ENCODE assay signal across 27 cellular contexts in genomic region chr16:87675111-87675510, GRCh38.
DNase-seq lines count a peak whose midpoint lies in the region; ATAC-seq and TF ChIP-seq lines count a peak whose summit lies in the region.
"Had no signal": no experiment of that assay in that cellular context is flagged by ENCODE, and none has a peak within 500 bp of the region (broad histone marks: within the 10 kb centered on the region; RNA-seq: fewer than 3 reads in every experiment).

No MANE protein-coding gene starts in this region.

- H3K27me3 Mint-ChIP-seq in stimulated activated naive CD8-positive, alpha-beta T cell treated with anti-CD3 and anti-CD28 coated beads, Interleukin-15, amount 100 ng/mL, for 72 hours: peaks cover 6% of the 10 kb centered on the region
- H3K27me3 Mint-ChIP-seq in natural killer cell (ENCODE audit: low read depth in 2 of 2): no peaks in the 10 kb centered on the region
- H3K27me3 Mint-ChIP-seq: activated CD4-positive, alpha-beta T cell treated with anti-CD3 and anti-CD28 coated beads for 36 hours; activated naive CD8-positive, alpha-beta T cell treated with anti-CD3 and anti-CD28 coated beads for 36 hours; progenitor cell of endocrine pancreas had no signal

- no peak overlapping the region for H3K4me3 Mint-ChIP-seq in stimulated activated naive CD8-positive, alpha-beta T cell treated with anti-CD3 and anti-CD28 coated beads, Interleukin-15, amount 100 ng/mL, for 72 hours
- H3K4me3 Mint-ChIP-seq in natural killer cell: no peak overlapping the region
- H3K4me3 Mint-ChIP-seq: activated CD4-positive, alpha-beta T cell treated with anti-CD3 and anti-CD28 coated beads for 36 hours; activated naive CD8-positive, alpha-beta T cell treated with anti-CD3 and anti-CD28 coated beads for 36 hours; memory B cell had no signal

- no peaks in the 10 kb centered on the region for H3K36me3 Mint-ChIP-seq in natural killer cell
- H3K36me3 Mint-ChIP-seq: activated naive CD8-positive, alpha-beta T cell treated with anti-CD3 and anti-CD28 coated beads for 36 hours; memory B cell had no signal

- no peak for TF ChIP-seq CTCF in natural killer cell (IDR thresholded peaks at IDR 0.05)

- H3K27me3 ChIP-seq in NT2/D1 (ENCODE audit: insufficient read depth, insufficient read length): no peaks in the 10 kb centered on the region
- H3K27me3 ChIP-seq: thyroid gland had no signal

- no peaks in the 10 kb centered on the region for H3K4me1 Mint-ChIP-seq in stimulated activated naive CD8-positive, alpha-beta T cell treated with anti-CD3 and anti-CD28 coated beads, Interleukin-15, amount 100 ng/mL, for 72 hours
- peaks cover 0 to 4% of the 10 kb centered on the region in 2 donors for H3K4me1 Mint-ChIP-seq in natural killer cell
- H3K4me1 Mint-ChIP-seq: activated CD4-positive, alpha-beta T cell treated with anti-CD3 and anti-CD28 coated beads for 36 hours; activated naive CD8-positive, alpha-beta T cell treated with anti-CD3 and anti-CD28 coated beads for 36 hours had no signal

- ATAC-seq in stimulated activated naive CD8-positive, alpha-beta T cell treated with anti-CD3 and anti-CD28 coated beads, Interleukin-15, Interleukin-2, amounts not matched to agents 100 U/mL and 50 U/mL, for 24 hours: peak; percentile 13
- no peak for ATAC-seq in stimulated activated naive CD8-positive, alpha-beta T cell treated with anti-CD3 and anti-CD28 coated beads, Interleukin-15, amount 100 ng/mL, for 72 hours
- no peak for ATAC-seq in natural killer cell
- ATAC-seq: activated CD4-positive, alpha-beta T cell treated with anti-CD3 and anti-CD28 coated beads for 36 hours; K562 had no signal

- no peak for DNase-seq in stimulated activated naive CD8-positive, alpha-beta T cell treated with anti-CD3 and anti-CD28 coated beads, Interleukin-15, Interleukin-2, amounts not matched to agents 100 U/mL and 50 U/mL, for 24 hours
- DNase-seq in stimulated activated naive CD8-positive, alpha-beta T cell treated with anti-CD3 and anti-CD28 coated beads, Interleukin-15, amount 100 ng/mL, for 72 hours: no peak
- DNase-seq in NT2/D1 (ENCODE audit: low read depth, low spot score) (peak; percentile 13), left kidney (ENCODE audit: low read depth, low spot score) (peak; percentile 34), natural killer cell (no peak), OCI-M1 (lab: John Stamatoyannopoulos, UW) (no peak), NCI-H82 (lab: John Stamatoyannopoulos, UW) (no peak), NCI-H526 (lab: John Stamatoyannopoulos, UW) (no peak)
- DNase-seq: activated CD4-positive, alpha-beta T cell treated with anti-CD3 and anti-CD28 coated beads for 36 hours; activated effector memory CD4-positive, alpha-beta T cell treated with Interleukin-2 at 50 U/mL for 16 hours; activated naive CD8-positive, alpha-beta T cell treated with anti-CD3 and anti-CD28 coated beads for 36 hours; activated T-cell treated with anti-CD3 and anti-CD28 coated beads for 4 hours; aorta; C1 segment of cervical spinal cord; Caco-2; effector memory CD4-positive, alpha-beta T cell; head of caudate nucleus; kidney glomerular epithelial cell; NCI-H524; stomach; T-helper 2 cell had no signal

- no peak overlapping the region for H3K27ac Mint-ChIP-seq in stimulated activated naive CD8-positive, alpha-beta T cell treated with anti-CD3 and anti-CD28 coated beads, Interleukin-15, amount 100 ng/mL, for 72 hours
- no peak overlapping the region for H3K27ac Mint-ChIP-seq in natural killer cell
- H3K27ac Mint-ChIP-seq: activated CD4-positive, alpha-beta T cell treated with anti-CD3 and anti-CD28 coated beads for 36 hours; activated naive CD8-positive, alpha-beta T cell treated with anti-CD3 and anti-CD28 coated beads for 36 hours; memory B cell; progenitor cell of endocrine pancreas had no signal

- intact Hi-C loops in natural killer cell (cut with micrococcal nuclease): no loop called here

- no peaks in the 10 kb centered on the region for H3K36me3 ChIP-seq in NT2/D1 (ENCODE audit: insufficient read depth, insufficient read length, low read length)
- H3K36me3 ChIP-seq: neutrophil, stomach, thyroid gland had no signal

- peak overlapping the region; percentile 29 for H3K9ac ChIP-seq in NT2/D1 (ENCODE audit: insufficient read length, low read depth)

- no peaks in the 10 kb centered on the region for H3K9me3 ChIP-seq in NT2/D1 (ENCODE audit: insufficient read depth, low read length)
- H3K9me3 ChIP-seq: Caco-2, neutrophil, stomach, thyroid gland had no signal

- H3K9me3 Mint-ChIP-seq in stimulated activated naive CD8-positive, alpha-beta T cell treated with anti-CD3 and anti-CD28 coated beads, Interleukin-15, amount 100 ng/mL, for 72 hours: no peaks in the 10 kb centered on the region
- H3K9me3 Mint-ChIP-seq in natural killer cell: no peaks in the 10 kb centered on the region
- H3K9me3 Mint-ChIP-seq: activated naive CD8-positive, alpha-beta T cell treated with anti-CD3 and anti-CD28 coated beads for 36 hours; memory B cell had no signal

- H3K4me1 ChIP-seq in NT2/D1 (ENCODE audit: insufficient read depth, insufficient read length): peaks cover 11% of the 10 kb centered on the region
- H3K4me1 ChIP-seq: Caco-2, stomach, thyroid gland had no signal

- no peak overlapping the region for H3K4me3 ChIP-seq in NT2/D1 (ENCODE audit: insufficient read length, low read depth)
- H3K4me3 ChIP-seq: K562, SK-N-MC, stomach, thyroid gland had no signal

Comparison
In these comparisons a context has a peak if more than half of its experiments do, and no peak if none do; other contexts are left out.
1. DNase-seq: peak in NT2/D1 (single experiment) and left kidney (single experiment); none in stimulated activated naive CD8-positive, alpha-beta T cell treated with anti-CD3 and anti-CD28 coated beads, Interleukin-15, Interleukin-2, amounts not matched to agents 100 U/mL and 50 U/mL, for 24 hours (single experiment), stimulated activated naive CD8-positive, alpha-beta T cell treated with anti-CD3 and anti-CD28 coated beads, Interleukin-15, amount 100 ng/mL, for 72 hours (0 of 2), natural killer cell (single experiment), OCI-M1 (single experiment), NCI-H82 (single experiment) and NCI-H526 (0 of 2).